23 cellular contexts compared by ENCODE assay signal in the genomic region with DNA sequence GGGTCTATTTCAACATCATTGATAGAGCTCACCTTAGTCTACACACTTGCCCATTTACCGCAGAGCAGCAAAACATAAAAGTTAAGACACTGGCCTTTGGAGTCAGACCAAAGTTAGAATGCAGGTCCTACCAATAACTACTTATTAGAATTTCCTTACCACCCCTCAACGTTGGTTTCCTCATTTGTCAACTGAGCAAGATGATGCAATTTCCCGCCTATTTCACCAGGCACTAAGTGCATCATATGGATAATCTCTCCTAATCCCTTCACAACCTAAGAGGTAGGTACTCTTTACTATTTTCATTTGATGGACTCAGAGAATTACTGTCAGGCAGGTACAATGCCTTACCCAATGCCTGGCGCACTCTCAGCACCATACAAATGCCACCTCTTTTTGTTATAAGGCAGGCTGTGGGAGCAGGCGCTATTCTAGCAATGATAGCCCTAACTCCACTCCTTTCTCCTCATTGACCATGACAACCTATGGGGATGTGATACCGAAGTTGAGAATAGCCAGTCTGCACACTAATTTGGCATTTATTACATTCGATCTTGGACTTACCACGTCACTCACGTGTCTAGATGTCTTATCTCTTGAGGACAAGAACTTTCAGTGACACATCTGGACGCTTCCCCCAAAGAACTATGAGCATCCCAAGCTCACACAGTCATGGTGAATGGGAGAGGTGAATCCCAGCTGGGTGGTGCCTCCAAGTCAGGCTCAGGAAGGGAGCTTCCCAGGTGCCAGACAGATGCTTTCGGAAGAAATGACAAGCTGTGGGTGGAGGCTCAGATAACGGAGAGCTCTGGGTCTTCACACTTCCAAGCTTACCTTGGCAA.
"Had no signal": no experiment of that assay in that cellular context is flagged by ENCODE, and none has a peak within 500 bp of the region (broad histone marks: within the 10 kb centered on the region; RNA-seq: fewer than 3 reads in every experiment).

No MANE protein-coding gene starts in this region.

- H3K36me3 Mint-ChIP-seq: activated naive CD4-positive, alpha-beta T cell treated with anti-CD3 and anti-CD28 coated beads, Interleukin-2, amount 50 U/mL, for 24 hours; mesothelial cell of epicardium had no signal

- H3K4me1 Mint-ChIP-seq: activated B cell treated with CpG ODN at 0.5 μM for 24 hours; activated naive CD4-positive, alpha-beta T cell treated with anti-CD3 and anti-CD28 coated beads, Interleukin-2, amount 50 U/mL, for 24 hours; central memory CD8-positive, alpha-beta T cell had no signal

- H3K4me3 ChIP-seq: ascending aorta, colonic mucosa, lower lobe of right lung, suprapubic skin, transverse colon, uterus had no signal

- H3K27me3 ChIP-seq: ascending aorta, colonic mucosa, uterus had no signal

- H3K4me1 ChIP-seq: colonic mucosa, transverse colon, uterus had no signal

- DNase-seq: activated B cell treated with CpG ODN at 0.5 μM for 24 hours; activated CD4-positive, alpha-beta T cell treated with anti-CD3 and anti-CD28 coated beads for 48 hours; activated CD8-positive, alpha-beta T cell treated with anti-CD3 and anti-CD28 coated beads for 36 hours; activated gamma-delta T cell; activated T-cell treated with anti-CD3 and anti-CD28 coated beads, Interleukin-2, amount 50 U/mL, for 1 hour; colonic mucosa; erythroblast; hypothalamus; islet precursor cell; lower lobe of right lung; occipital lobe; retina; stimulated activated CD4-positive, alpha-beta T cell treated with anti-CD3 and anti-CD28 coated beads, Interleukin-2, amount 100 ng/mL, for 24 hours; stimulated activated naive CD8-positive, alpha-beta T cell treated with anti-CD3 and anti-CD28 coated beads, Interleukin-15, amount 100 ng/mL, for 72 hours; transverse colon; uterus had no signal

- H3K4me3 Mint-ChIP-seq: activated B cell treated with CpG ODN at 0.5 μM for 24 hours; activated CD8-positive, alpha-beta T cell treated with anti-CD3 and anti-CD28 coated beads for 36 hours; activated naive CD4-positive, alpha-beta T cell treated with anti-CD3 and anti-CD28 coated beads, Interleukin-2, amount 50 U/mL, for 24 hours; central memory CD8-positive, alpha-beta T cell; mesothelial cell of epicardium; nephron; stimulated activated naive CD8-positive, alpha-beta T cell treated with anti-CD3 and anti-CD28 coated beads, Interleukin-15, amount 100 ng/mL, for 72 hours; T-helper 2 cell treated with Interferon-gamma antibody and Interleukin-4, amounts not matched to agents 5 μg/mL and 100 μg/mL, for 36 hours had no signal

- H3K9me3 Mint-ChIP-seq: activated B cell treated with CpG ODN at 0.5 μM for 24 hours; activated CD8-positive, alpha-beta T cell treated with anti-CD3 and anti-CD28 coated beads for 36 hours; activated naive CD4-positive, alpha-beta T cell treated with anti-CD3 and anti-CD28 coated beads, Interleukin-2, amount 50 U/mL, for 24 hours; central memory CD8-positive, alpha-beta T cell; mesothelial cell of epicardium; nephron; stimulated activated naive CD8-positive, alpha-beta T cell treated with anti-CD3 and anti-CD28 coated beads, Interleukin-15, amount 100 ng/mL, for 72 hours; T-helper 2 cell treated with Interferon-gamma antibody and Interleukin-4, amounts not matched to agents 5 μg/mL and 100 μg/mL, for 36 hours had no signal

- H3K27ac ChIP-seq: ascending aorta, colonic mucosa, lower lobe of right lung, suprapubic skin, transverse colon, uterus had no signal

- H3K27ac Mint-ChIP-seq: activated B cell treated with CpG ODN at 0.5 μM for 24 hours; activated CD8-positive, alpha-beta T cell treated with anti-CD3 and anti-CD28 coated beads for 36 hours; activated naive CD4-positive, alpha-beta T cell treated with anti-CD3 and anti-CD28 coated beads, Interleukin-2, amount 50 U/mL, for 24 hours; mesothelial cell of epicardium; nephron; T-helper 2 cell treated with Interferon-gamma antibody and Interleukin-4, amounts not matched to agents 5 μg/mL and 100 μg/mL, for 36 hours had no signal

- H3K9me3 ChIP-seq: ascending aorta, colonic mucosa, lower lobe of right lung, suprapubic skin, transverse colon, uterus had no signal

- H3K36me3 ChIP-seq: ascending aorta, colonic mucosa, lower lobe of right lung, suprapubic skin, transverse colon, uterus had no signal
